ENCODE assay signal across 37 cellular contexts in the genomic region with DNA sequence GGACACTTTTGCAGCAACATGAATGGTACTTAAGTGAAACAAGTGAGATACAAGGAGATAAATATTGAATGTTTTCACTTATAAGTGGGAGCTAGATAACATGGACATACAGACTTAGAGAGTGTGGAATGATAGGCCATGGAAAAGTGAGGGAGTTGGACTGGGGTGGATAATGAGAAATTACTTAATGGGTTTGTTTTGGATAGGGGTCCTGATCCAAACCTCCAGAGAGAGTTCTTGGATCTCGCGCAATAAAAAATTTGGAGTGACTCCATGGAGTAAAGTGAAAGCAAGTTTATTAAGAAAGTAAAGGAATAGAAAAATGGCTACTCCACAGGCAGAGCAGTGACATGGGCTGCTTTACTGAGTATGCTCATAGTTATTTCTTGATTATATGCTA.
"Had no signal": no experiment of that assay in that cellular context is flagged by ENCODE, and none has a peak within 500 bp of the region (broad histone marks: within the 10 kb centered on the region; RNA-seq: fewer than 3 reads in every experiment).

No MANE protein-coding gene starts in this region.

- H3K36me3 Mint-ChIP-seq: activated CD4-positive, alpha-beta memory T cell treated with anti-CD3 and anti-CD28 coated beads for 36 hours; activated CD8-positive, alpha-beta memory T cell treated with anti-CD3 and anti-CD28 coated beads, Interleukin-2, amount 10 ng/mL, durations not matched to agents 7 days and 5 days; activated naive CD8-positive, alpha-beta T cell treated with anti-CD3 and anti-CD28 coated beads for 36 hours had no signal

- H3K27me3 Mint-ChIP-seq: activated B cell treated with CpG ODN at 0.5 μM for 24 hours; activated CD4-positive, alpha-beta memory T cell treated with anti-CD3 and anti-CD28 coated beads for 36 hours; activated CD4-positive, alpha-beta T cell treated with anti-CD3 and anti-CD28 coated beads, Interleukin-2, amount 10 ng/mL, durations not matched to agents 24 days and 14 days; activated CD8-positive, alpha-beta memory T cell treated with anti-CD3 and anti-CD28 coated beads, Interleukin-2, amount 10 ng/mL, durations not matched to agents 7 days and 5 days; activated naive CD8-positive, alpha-beta T cell treated with anti-CD3 and anti-CD28 coated beads for 36 hours; activated T-cell treated with anti-CD3 and anti-CD28 coated beads, Interleukin-2, amount 50 U/mL, for 24 hours; central memory CD8-positive, alpha-beta T cell had no signal

- H3K9me3 Mint-ChIP-seq: activated CD4-positive, alpha-beta T cell treated with anti-CD3 and anti-CD28 coated beads, Interleukin-2, amount 10 ng/mL, durations not matched to agents 24 days and 14 days; activated naive CD8-positive, alpha-beta T cell treated with anti-CD3 and anti-CD28 coated beads for 36 hours had no signal

- DNase-seq: activated B cell treated with CpG ODN at 0.5 μM for 24 hours; activated CD4-positive, alpha-beta memory T cell treated with anti-CD3 and anti-CD28 coated beads for 36 hours; activated CD4-positive, alpha-beta T cell treated with anti-CD3 and anti-CD28 coated beads for 4 hours; activated CD4-positive, alpha-beta T cell treated with anti-CD3 and anti-CD28 coated beads, Interleukin-2, amount 10 ng/mL, durations not matched to agents 24 days and 14 days; activated CD4-positive, alpha-beta T cell treated with anti-CD3 and anti-CD28 coated beads, Interleukin-2, amount 50 U/mL, for 1 hour; activated CD4-positive, alpha-beta T cell treated with anti-CD3 and anti-CD28 coated beads, Interleukin-2, amount 50 U/mL, for 4 hours; activated CD4-positive, CD25-positive, alpha-beta regulatory T cell treated with anti-CD3 and anti-CD28 coated beads, Interleukin-2, amount 50 U/mL, for 72 hours; activated CD8-positive, alpha-beta memory T cell treated with anti-CD3 and anti-CD28 coated beads for 24 hours; activated CD8-positive, alpha-beta memory T cell treated with anti-CD3 and anti-CD28 coated beads, Interleukin-2, amount 10 ng/mL, durations not matched to agents 7 days and 5 days; activated CD8-positive, alpha-beta memory T cell treated with anti-CD3 and anti-CD28 coated beads, Interleukin-2, amount 50 U/mL, for 48 hours; activated CD8-positive, alpha-beta T cell treated with anti-CD3 and anti-CD28 coated beads, Interleukin-2, amount 10 ng/mL, durations not matched to agents 7 days and 5 days; activated effector memory CD4-positive, alpha-beta T cell treated with Interleukin-2 at 50 U/mL for 16 hours; activated gamma-delta T cell; activated naive CD4-positive, alpha-beta T cell treated with anti-CD3 and anti-CD28 coated beads, Interleukin-2, amount 50 U/mL, for 16 hours; activated naive CD4-positive, alpha-beta T cell treated with Interleukin-2 at 50 U/mL for 16 hours; activated naive CD8-positive, alpha-beta T cell treated with anti-CD3 and anti-CD28 coated beads for 36 hours; activated T-cell treated with anti-CD3 and anti-CD28 coated beads, Interleukin-2, amount 50 U/mL, for 24 hours; activated T-cell treated with anti-CD3 and anti-CD28 coated beads, Interleukin-2, amount 50 U/mL, for 48 hours; adrenal gland; amniotic stem cell; aorta; body of pancreas; brain microvascular endothelial cell; caudate nucleus; SW 1271; T-helper 1 cell; T-helper 2 cell; T-helper 9 cell had no signal

- H3K9me3 ChIP-seq: adrenal gland, body of pancreas, breast epithelium had no signal

- ATAC-seq: activated CD8-positive, alpha-beta memory T cell treated with anti-CD3 and anti-CD28 coated beads, Interleukin-2, amount 10 ng/mL, durations not matched to agents 7 days and 5 days; activated CD8-positive, alpha-beta T cell treated with anti-CD3 and anti-CD28 coated beads, Interleukin-2, amount 10 ng/mL, durations not matched to agents 7 days and 5 days; activated naive CD4-positive, alpha-beta T cell treated with anti-CD3 and anti-CD28 coated beads, Interleukin-2, amount 50 U/mL, for 72 hours; body of pancreas had no signal

- H3K4me3 ChIP-seq: adrenal gland, body of pancreas, breast epithelium had no signal

- H3K4me3 Mint-ChIP-seq: activated B cell treated with CpG ODN at 0.5 μM for 24 hours; activated CD4-positive, alpha-beta memory T cell treated with anti-CD3 and anti-CD28 coated beads for 36 hours; activated CD4-positive, alpha-beta T cell treated with anti-CD3 and anti-CD28 coated beads, Interleukin-2, amount 10 ng/mL, durations not matched to agents 24 days and 14 days; activated CD8-positive, alpha-beta memory T cell treated with anti-CD3 and anti-CD28 coated beads, Interleukin-2, amount 10 ng/mL, durations not matched to agents 7 days and 5 days; activated CD8-positive, alpha-beta T cell treated with anti-CD3 and anti-CD28 coated beads, Interleukin-2, amount 10 ng/mL, durations not matched to agents 7 days and 5 days; activated naive CD8-positive, alpha-beta T cell treated with anti-CD3 and anti-CD28 coated beads for 36 hours; activated T-cell treated with anti-CD3 and anti-CD28 coated beads, Interleukin-2, amount 50 U/mL, for 24 hours; central memory CD8-positive, alpha-beta T cell; T-helper 1 cell treated with Interleukin-12 subunit alpha and Interleukin-12 subunit beta and Interleukin-4 antibody, amounts not matched to agents 30 μg/mL and 1 μg/mL, for 36 hours; T-helper 2 cell treated with Interferon-gamma antibody and Interleukin-4, amounts not matched to agents 5 μg/mL and 100 μg/mL, for 36 hours had no signal

- H3K27me3 ChIP-seq: adrenal gland, body of pancreas, brain microvascular endothelial cell, breast epithelium had no signal

- H3K4me1 Mint-ChIP-seq: activated B cell treated with CpG ODN at 0.5 μM for 24 hours; activated CD4-positive, alpha-beta T cell treated with anti-CD3 and anti-CD28 coated beads, Interleukin-2, amount 10 ng/mL, durations not matched to agents 24 days and 14 days; activated CD8-positive, alpha-beta memory T cell treated with anti-CD3 and anti-CD28 coated beads, Interleukin-2, amount 10 ng/mL, durations not matched to agents 7 days and 5 days; activated naive CD8-positive, alpha-beta T cell treated with anti-CD3 and anti-CD28 coated beads for 36 hours; central memory CD8-positive, alpha-beta T cell had no signal

- H3K27ac ChIP-seq: adrenal gland, body of pancreas, brain microvascular endothelial cell, breast epithelium, VCaP had no signal

- H3K4me1 ChIP-seq: adrenal gland, body of pancreas, breast epithelium had no signal

- FAIRE-seq: astrocyte, TTC549 had no signal

- H3K27ac Mint-ChIP-seq: activated B cell treated with CpG ODN at 0.5 μM for 24 hours; activated CD4-positive, alpha-beta memory T cell treated with anti-CD3 and anti-CD28 coated beads for 36 hours; activated CD4-positive, alpha-beta T cell treated with anti-CD3 and anti-CD28 coated beads, Interleukin-2, amount 10 ng/mL, durations not matched to agents 24 days and 14 days; activated CD8-positive, alpha-beta memory T cell treated with anti-CD3 and anti-CD28 coated beads, Interleukin-2, amount 10 ng/mL, durations not matched to agents 7 days and 5 days; activated CD8-positive, alpha-beta T cell treated with anti-CD3 and anti-CD28 coated beads, Interleukin-2, amount 10 ng/mL, durations not matched to agents 7 days and 5 days; activated naive CD4-positive, alpha-beta T cell treated with anti-CD3 and anti-CD28 coated beads, Interleukin-2, amount 50 U/mL, for 72 hours; activated naive CD8-positive, alpha-beta T cell treated with anti-CD3 and anti-CD28 coated beads for 36 hours; activated T-cell treated with anti-CD3 and anti-CD28 coated beads, Interleukin-2, amount 50 U/mL, for 24 hours; activated T-helper 2 cell treated with anti-CD3 and anti-CD28 coated beads, Interferon-gamma antibody, Interleukin-2, Interleukin-4, amounts not matched to agents 10 μg/mL and 5 μg/mL and 100 μg/mL, durations not matched to agents 14 hours and 24 hours and 36 hours; T-helper 1 cell treated with Interleukin-12 subunit alpha and Interleukin-12 subunit beta and Interleukin-4 antibody, amounts not matched to agents 30 μg/mL and 1 μg/mL, for 36 hours; T-helper 2 cell treated with Interferon-gamma antibody and Interleukin-4, amounts not matched to agents 5 μg/mL and 100 μg/mL, for 36 hours had no signal

- H3K36me3 ChIP-seq: adrenal gland, brain microvascular endothelial cell, breast epithelium had no signal
